In the genomic region with DNA sequence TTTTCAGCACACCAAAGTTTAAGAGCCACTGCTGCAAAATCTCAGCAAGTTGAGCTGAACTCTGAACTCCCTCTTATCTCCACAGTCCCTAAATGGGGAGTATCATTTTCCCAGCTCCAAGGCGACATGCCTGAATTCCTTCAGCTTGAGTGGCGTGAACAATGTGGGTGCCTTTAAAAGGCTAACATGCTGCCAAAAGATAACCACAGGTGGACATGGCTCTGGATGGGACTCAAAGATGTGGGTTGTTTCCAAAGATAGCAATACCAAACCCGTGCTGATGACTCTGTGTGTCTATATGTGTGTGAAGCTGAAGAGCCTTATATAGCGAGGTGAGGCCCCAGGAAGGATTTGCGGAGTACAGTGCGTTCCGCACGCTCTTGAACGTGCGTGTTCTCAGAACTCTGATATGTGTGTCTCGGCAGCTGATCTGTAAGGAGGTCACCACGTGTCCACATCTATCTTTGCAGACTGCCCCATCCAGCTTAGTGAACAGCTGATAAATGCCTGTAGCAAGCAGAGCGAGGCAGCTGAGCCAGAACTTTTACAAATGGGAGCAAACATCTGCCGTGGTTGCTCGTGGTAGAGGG, we compare ENCODE assay signal across 1 cellular context.
TF ChIP-seq lines count a peak whose summit lies in the region.

No MANE protein-coding gene starts in this region.

TF ChIP-seq in K562, 482 proteins besides CTCF, POLR2A, EP300 and RAD21 (continues in another document):
- TF ChIP-seq, protein P1, sequence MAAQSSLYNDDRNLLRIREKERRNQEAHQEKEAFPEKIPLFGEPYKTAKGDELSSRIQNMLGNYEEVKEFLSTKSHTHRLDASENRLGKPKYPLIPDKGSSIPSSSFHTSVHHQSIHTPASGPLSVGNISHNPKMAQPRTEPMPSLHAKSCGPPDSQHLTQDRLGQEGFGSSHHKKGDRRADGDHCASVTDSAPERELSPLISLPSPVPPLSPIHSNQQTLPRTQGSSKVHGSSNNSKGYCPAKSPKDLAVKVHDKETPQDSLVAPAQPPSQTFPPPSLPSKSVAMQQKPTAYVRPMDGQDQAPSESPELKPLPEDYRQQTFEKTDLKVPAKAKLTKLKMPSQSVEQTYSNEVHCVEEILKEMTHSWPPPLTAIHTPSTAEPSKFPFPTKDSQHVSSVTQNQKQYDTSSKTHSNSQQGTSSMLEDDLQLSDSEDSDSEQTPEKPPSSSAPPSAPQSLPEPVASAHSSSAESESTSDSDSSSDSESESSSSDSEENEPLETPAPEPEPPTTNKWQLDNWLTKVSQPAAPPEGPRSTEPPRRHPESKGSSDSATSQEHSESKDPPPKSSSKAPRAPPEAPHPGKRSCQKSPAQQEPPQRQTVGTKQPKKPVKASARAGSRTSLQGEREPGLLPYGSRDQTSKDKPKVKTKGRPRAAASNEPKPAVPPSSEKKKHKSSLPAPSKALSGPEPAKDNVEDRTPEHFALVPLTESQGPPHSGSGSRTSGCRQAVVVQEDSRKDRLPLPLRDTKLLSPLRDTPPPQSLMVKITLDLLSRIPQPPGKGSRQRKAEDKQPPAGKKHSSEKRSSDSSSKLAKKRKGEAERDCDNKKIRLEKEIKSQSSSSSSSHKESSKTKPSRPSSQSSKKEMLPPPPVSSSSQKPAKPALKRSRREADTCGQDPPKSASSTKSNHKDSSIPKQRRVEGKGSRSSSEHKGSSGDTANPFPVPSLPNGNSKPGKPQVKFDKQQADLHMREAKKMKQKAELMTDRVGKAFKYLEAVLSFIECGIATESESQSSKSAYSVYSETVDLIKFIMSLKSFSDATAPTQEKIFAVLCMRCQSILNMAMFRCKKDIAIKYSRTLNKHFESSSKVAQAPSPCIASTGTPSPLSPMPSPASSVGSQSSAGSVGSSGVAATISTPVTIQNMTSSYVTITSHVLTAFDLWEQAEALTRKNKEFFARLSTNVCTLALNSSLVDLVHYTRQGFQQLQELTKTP (IDR thresholded peaks at IDR 0.05; ENCODE audit: low read depth in 1 of 2, partially characterized antibody in 2 of 2) = peak in 1 of 2 experiments; percentile 17
- TF ChIP-seq, protein P2, sequence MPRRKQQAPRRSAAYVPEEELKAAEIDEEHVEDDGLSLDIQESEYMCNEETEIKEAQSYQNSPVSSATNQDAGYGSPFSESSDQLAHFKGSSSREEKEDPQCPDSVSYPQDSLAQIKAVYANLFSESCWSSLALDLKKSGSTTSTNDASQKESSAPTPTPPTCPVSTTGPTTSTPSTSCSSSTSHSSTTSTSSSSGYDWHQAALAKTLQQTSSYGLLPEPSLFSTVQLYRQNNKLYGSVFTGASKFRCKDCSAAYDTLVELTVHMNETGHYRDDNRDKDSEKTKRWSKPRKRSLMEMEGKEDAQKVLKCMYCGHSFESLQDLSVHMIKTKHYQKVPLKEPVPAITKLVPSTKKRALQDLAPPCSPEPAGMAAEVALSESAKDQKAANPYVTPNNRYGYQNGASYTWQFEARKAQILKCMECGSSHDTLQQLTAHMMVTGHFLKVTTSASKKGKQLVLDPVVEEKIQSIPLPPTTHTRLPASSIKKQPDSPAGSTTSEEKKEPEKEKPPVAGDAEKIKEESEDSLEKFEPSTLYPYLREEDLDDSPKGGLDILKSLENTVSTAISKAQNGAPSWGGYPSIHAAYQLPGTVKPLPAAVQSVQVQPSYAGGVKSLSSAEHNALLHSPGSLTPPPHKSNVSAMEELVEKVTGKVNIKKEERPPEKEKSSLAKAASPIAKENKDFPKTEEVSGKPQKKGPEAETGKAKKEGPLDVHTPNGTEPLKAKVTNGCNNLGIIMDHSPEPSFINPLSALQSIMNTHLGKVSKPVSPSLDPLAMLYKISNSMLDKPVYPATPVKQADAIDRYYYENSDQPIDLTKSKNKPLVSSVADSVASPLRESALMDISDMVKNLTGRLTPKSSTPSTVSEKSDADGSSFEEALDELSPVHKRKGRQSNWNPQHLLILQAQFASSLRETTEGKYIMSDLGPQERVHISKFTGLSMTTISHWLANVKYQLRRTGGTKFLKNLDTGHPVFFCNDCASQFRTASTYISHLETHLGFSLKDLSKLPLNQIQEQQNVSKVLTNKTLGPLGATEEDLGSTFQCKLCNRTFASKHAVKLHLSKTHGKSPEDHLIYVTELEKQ (CRISPR knock-in tag; IDR thresholded peaks at IDR 0.05) = no peak
- TF ChIP-seq, protein P3, sequence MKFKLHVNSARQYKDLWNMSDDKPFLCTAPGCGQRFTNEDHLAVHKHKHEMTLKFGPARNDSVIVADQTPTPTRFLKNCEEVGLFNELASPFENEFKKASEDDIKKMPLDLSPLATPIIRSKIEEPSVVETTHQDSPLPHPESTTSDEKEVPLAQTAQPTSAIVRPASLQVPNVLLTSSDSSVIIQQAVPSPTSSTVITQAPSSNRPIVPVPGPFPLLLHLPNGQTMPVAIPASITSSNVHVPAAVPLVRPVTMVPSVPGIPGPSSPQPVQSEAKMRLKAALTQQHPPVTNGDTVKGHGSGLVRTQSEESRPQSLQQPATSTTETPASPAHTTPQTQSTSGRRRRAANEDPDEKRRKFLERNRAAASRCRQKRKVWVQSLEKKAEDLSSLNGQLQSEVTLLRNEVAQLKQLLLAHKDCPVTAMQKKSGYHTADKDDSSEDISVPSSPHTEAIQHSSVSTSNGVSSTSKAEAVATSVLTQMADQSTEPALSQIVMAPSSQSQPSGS (CRISPR knock-in tag; IDR thresholded peaks at IDR 0.05) = no peak
- TF ChIP-seq BCOR (IDR thresholded peaks at IDR 0.05) (0 out of 2 replicates have a peak, but pooled peaks have one; percentile 24), MTA2 (IDR thresholded peaks at IDR 0.05; ENCODE audit: low read depth) (peak; percentile 20; the same call in 1 of the 2 replicates), SOX6 (IDR thresholded peaks at IDR 0.05) (peak; percentile 54), TEAD4 (IDR thresholded peaks at IDR 0.05; ENCODE audit: low read length) (peak; percentile 47), TEAD4 (CRISPR knock-in tag; IDR thresholded peaks at IDR 0.05; ENCODE audit: borderline replicate concordance) (no peak), MNT (conservative IDR thresholded peaks at IDR 0.05) (peak; percentile 26 to 61; a peak in 1 of 4 replicates), BHLHE40 (IDR thresholded peaks at IDR 0.05; ENCODE audit: low read length) (peak; percentile 75), DPF2 (IDR thresholded peaks at IDR 0.05) (0 out of 2 replicates have a peak, but pooled peaks have one; percentile 36), FOSL1 (tag; conservative IDR thresholded peaks at IDR 0.05) (0 out of 2 replicates have a peak, but pooled peaks have one; percentile 14), NFIC (IDR thresholded peaks at IDR 0.05) (peak; percentile 29; the same call in 1 of the 2 replicates), NR2C1 (IDR thresholded peaks at IDR 0.05) (peak; percentile 76), NR2C1 (tag; IDR thresholded peaks at IDR 0.05) (peak; percentile 78), MAFK (IDR thresholded peaks at IDR 0.05; ENCODE audit: low read length) (no peak), NCOR1 (IDR thresholded peaks at IDR 0.05) (no peak; the same call in 1 of the 2 replicates), DMBX1 (CRISPR knock-in tag; IDR thresholded peaks at IDR 0.05; ENCODE audit: borderline replicate concordance) (no peak), MCM5 (IDR thresholded peaks at IDR 0.05; ENCODE audit: low read depth) (no peak), NRF1 (conservative IDR thresholded peaks at IDR 0.05 in 1 of 2, IDR thresholded peaks at IDR 0.05 in 1 of 2) (0 out of 4 replicates have a peak, but pooled peaks of 1 of the 2 experiments have one; percentile 22)
- TF ChIP-seq, protein P4, sequence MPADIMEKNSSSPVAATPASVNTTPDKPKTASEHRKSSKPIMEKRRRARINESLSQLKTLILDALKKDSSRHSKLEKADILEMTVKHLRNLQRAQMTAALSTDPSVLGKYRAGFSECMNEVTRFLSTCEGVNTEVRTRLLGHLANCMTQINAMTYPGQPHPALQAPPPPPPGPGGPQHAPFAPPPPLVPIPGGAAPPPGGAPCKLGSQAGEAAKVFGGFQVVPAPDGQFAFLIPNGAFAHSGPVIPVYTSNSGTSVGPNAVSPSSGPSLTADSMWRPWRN (IDR thresholded peaks at IDR 0.05; ENCODE audit: low read depth) = 0 out of 2 replicates have a peak, but pooled peaks have one; percentile 22
- TF ChIP-seq, protein P5, sequence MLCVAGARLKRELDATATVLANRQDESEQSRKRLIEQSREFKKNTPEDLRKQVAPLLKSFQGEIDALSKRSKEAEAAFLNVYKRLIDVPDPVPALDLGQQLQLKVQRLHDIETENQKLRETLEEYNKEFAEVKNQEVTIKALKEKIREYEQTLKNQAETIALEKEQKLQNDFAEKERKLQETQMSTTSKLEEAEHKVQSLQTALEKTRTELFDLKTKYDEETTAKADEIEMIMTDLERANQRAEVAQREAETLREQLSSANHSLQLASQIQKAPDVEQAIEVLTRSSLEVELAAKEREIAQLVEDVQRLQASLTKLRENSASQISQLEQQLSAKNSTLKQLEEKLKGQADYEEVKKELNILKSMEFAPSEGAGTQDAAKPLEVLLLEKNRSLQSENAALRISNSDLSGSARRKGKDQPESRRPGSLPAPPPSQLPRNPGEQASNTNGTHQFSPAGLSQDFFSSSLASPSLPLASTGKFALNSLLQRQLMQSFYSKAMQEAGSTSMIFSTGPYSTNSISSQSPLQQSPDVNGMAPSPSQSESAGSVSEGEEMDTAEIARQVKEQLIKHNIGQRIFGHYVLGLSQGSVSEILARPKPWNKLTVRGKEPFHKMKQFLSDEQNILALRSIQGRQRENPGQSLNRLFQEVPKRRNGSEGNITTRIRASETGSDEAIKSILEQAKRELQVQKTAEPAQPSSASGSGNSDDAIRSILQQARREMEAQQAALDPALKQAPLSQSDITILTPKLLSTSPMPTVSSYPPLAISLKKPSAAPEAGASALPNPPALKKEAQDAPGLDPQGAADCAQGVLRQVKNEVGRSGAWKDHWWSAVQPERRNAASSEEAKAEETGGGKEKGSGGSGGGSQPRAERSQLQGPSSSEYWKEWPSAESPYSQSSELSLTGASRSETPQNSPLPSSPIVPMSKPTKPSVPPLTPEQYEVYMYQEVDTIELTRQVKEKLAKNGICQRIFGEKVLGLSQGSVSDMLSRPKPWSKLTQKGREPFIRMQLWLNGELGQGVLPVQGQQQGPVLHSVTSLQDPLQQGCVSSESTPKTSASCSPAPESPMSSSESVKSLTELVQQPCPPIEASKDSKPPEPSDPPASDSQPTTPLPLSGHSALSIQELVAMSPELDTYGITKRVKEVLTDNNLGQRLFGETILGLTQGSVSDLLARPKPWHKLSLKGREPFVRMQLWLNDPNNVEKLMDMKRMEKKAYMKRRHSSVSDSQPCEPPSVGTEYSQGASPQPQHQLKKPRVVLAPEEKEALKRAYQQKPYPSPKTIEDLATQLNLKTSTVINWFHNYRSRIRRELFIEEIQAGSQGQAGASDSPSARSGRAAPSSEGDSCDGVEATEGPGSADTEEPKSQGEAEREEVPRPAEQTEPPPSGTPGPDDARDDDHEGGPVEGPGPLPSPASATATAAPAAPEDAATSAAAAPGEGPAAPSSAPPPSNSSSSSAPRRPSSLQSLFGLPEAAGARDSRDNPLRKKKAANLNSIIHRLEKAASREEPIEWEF (CRISPR knock-in tag; IDR thresholded peaks at IDR 0.05) = no peak
- TF ChIP-seq, protein P6, sequence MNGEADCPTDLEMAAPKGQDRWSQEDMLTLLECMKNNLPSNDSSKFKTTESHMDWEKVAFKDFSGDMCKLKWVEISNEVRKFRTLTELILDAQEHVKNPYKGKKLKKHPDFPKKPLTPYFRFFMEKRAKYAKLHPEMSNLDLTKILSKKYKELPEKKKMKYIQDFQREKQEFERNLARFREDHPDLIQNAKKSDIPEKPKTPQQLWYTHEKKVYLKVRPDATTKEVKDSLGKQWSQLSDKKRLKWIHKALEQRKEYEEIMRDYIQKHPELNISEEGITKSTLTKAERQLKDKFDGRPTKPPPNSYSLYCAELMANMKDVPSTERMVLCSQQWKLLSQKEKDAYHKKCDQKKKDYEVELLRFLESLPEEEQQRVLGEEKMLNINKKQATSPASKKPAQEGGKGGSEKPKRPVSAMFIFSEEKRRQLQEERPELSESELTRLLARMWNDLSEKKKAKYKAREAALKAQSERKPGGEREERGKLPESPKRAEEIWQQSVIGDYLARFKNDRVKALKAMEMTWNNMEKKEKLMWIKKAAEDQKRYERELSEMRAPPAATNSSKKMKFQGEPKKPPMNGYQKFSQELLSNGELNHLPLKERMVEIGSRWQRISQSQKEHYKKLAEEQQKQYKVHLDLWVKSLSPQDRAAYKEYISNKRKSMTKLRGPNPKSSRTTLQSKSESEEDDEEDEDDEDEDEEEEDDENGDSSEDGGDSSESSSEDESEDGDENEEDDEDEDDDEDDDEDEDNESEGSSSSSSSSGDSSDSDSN (IDR thresholded peaks at IDR 0.05; ENCODE audit: borderline replicate concordance in 1 of 2, low read depth in 2 of 2, low read length in 2 of 2) = no peak
